20 cellular contexts compared by ENCODE assay signal in genomic region chr1:205420938-205421337, GRCh38. TPM values are rescaled to one million over a fixed set of nuclear protein-coding genes. Genes with fewer than 3 reads are reported as not detected.
"Had no signal": no experiment of that assay in that cellular context is flagged by ENCODE, and none has a peak within 500 bp of the region (broad histone marks: within the 10 kb centered on the region; RNA-seq: fewer than 3 reads in every experiment).

No MANE protein-coding gene starts in this region.

- H3K27me3 ChIP-seq: adrenal gland, breast epithelium, Peyer's patch had no signal

- H3K4me3 ChIP-seq: adrenal gland, breast epithelium, Peyer's patch had no signal

- ATAC-seq: activated CD8-positive, alpha-beta T cell treated with anti-CD3 and anti-CD28 coated beads, Interleukin-2, amount 10 ng/mL, durations not matched to agents 7 days and 5 days; T-helper 17 cell; WTC11 had no signal

- H3K36me3 ChIP-seq: adrenal gland, breast epithelium, Peyer's patch had no signal

- H3K9ac ChIP-seq: KMS-11 had no signal

- H3K4me2 ChIP-seq: KMS-11 had no signal

- H3K27ac ChIP-seq: adrenal gland, breast epithelium, KMS-11, Peyer's patch, RWPE1 had no signal

- DNase-seq: activated CD4-positive, alpha-beta T cell treated with anti-CD3 and anti-CD28 coated beads for 48 hours; activated CD4-positive, alpha-beta T cell treated with anti-CD3 and anti-CD28 coated beads, Interleukin-2, amount 50 U/mL, for 4 hours; activated CD4-positive, CD25-positive, alpha-beta regulatory T cell treated with anti-CD3 and anti-CD28 coated beads, Interleukin-2, amount 50 U/mL, for 72 hours; activated CD8-positive, alpha-beta memory T cell treated with anti-CD3 and anti-CD28 coated beads, Interleukin-2, amount 50 U/mL, for 48 hours; activated CD8-positive, alpha-beta T cell treated with anti-CD3 and anti-CD28 coated beads, Interleukin-2, amount 10 ng/mL, durations not matched to agents 7 days and 5 days; activated naive CD4-positive, alpha-beta T cell treated with anti-CD3 and anti-CD28 coated beads, Interleukin-2, amount 50 U/mL, for 16 hours; activated naive CD8-positive, alpha-beta T cell treated with anti-CD3 and anti-CD28 coated beads, Interleukin-2, amount 10 ng/mL, durations not matched to agents 7 days and 5 days; activated T-cell treated with anti-CD3 and anti-CD28 coated beads, Interleukin-2, amount 50 U/mL, for 1 hour; adrenal gland; anterior cingulate cortex; NCI-H1930; Peyer's patch; SHP77; T-helper 17 cell; T-helper 9 cell had no signal

- H3K9me3 ChIP-seq: adrenal gland, breast epithelium, Peyer's patch had no signal

- H3K4me1 ChIP-seq: adrenal gland, breast epithelium, Peyer's patch had no signal

RNA-seq across cellular contexts. Expression of gene LEMD1, which starts 0.9 kb away (rescaled TPM):
- total RNA-seq: adrenal gland, T-helper 17 cell had no signal
- polyA plus RNA-seq: IgD-negative memory B cell had no signal

RNA-seq across cellular contexts. Expression of gene BLACAT1, which starts 34.9 kb away (rescaled TPM):
- total RNA-seq: adrenal gland had no signal
- polyA plus RNA-seq: IgD-negative memory B cell had no signal
